8 cellular contexts compared by ENCODE assay signal in genomic region chr1:41366428-41367101, GRCh38. TPM values are rescaled to one million over a fixed set of nuclear protein-coding genes. Genes with fewer than 3 reads are reported as not detected.
DNase-seq lines count a peak whose midpoint lies in the region; ATAC-seq and TF ChIP-seq lines count a peak whose summit lies in the region.

No MANE protein-coding gene starts in this region.

- H3K4me1 Mint-ChIP-seq in activated B cell treated with CpG ODN at 0.5 μM for 24 hours: peaks cover 27% of the 10 kb centered on the region

- POLR2A ChIA-PET in activated B cell treated with CpG ODN at 0.5 μM for 24 hours (lab: Charles Lee): no interaction called here

- TF ChIP-seq CTCF in activated B cell treated with CpG ODN at 0.5 μM for 24 hours (IDR thresholded peaks at IDR 0.05): no peak

- CTCF ChIA-PET in activated B cell treated with CpG ODN at 0.5 μM for 24 hours (lab: Charles Lee): no interaction called here

- H3K9me3 Mint-ChIP-seq in activated B cell treated with CpG ODN at 0.5 μM for 24 hours: no peaks in the 10 kb centered on the region

- peaks cover 92% of the 10 kb centered on the region for H3K4me1 ChIP-seq in BLaER1
- peaks cover 42 to 69% (median 61%) of the 10 kb centered on the region in 3 donors for H3K4me1 ChIP-seq in skeletal muscle tissue (ENCODE audit: control insufficient read depth in 3 of 3, insufficient read depth in 3 of 3, low read length in 3 of 3)

- H3K9ac ChIP-seq in BLaER1 (peak overlapping the region; percentile 81), skeletal muscle tissue (ENCODE audit: low read depth in 1 of 3, low read length in 3 of 3) (peak overlapping the region in 2 of 3 donors; percentile 53 to 64)

- DNase-seq in NAMALWA (ENCODE audit: low spot score) (peak; percentile 47), activated B cell treated with CpG ODN at 0.5 μM for 24 hours (no peak), head of caudate nucleus (peak in 29 of 42 donors; percentile 31 to 78 (median 56)), HK-2 (ENCODE audit: unreplicated experiment) (no peak)

- H3K27ac ChIP-seq in BLaER1 (peak overlapping the region; percentile 86), skeletal muscle tissue (ENCODE audit: low read depth, low read length) (no peak overlapping the region)

- peaks cover 14% of the 10 kb centered on the region; the same call in 1 of the 2 replicates for H4K20me1 ChIP-seq in BLaER1

- H3K4me2 ChIP-seq in BLaER1: peak overlapping the region; percentile 97

- H3K36me3 ChIP-seq in BLaER1: peaks cover 9% of the 10 kb centered on the region; the same call in 1 of the 2 replicates
- no peaks in the 10 kb centered on the region for H3K36me3 ChIP-seq in skeletal muscle tissue (ENCODE audit: control insufficient read depth in 3 of 3, insufficient read depth in 3 of 3, low read length in 3 of 3)

- H3K4me3 Mint-ChIP-seq in activated B cell treated with CpG ODN at 0.5 μM for 24 hours: peak overlapping the region; percentile 64

- ATAC-seq in activated B cell treated with CpG ODN at 0.5 μM for 24 hours (ENCODE audit: low read depth): peak; percentile 16
- ATAC-seq in GM18909 (IDR thresholded peaks at IDR 0.05; ENCODE audit: poor library complexity, unreplicated experiment): no peak
- ATAC-seq in HG02623 (IDR thresholded peaks at IDR 0.05; ENCODE audit: unreplicated experiment): no peak

- peaks cover 51% of the 10 kb centered on the region for H3K27me3 Mint-ChIP-seq in activated B cell treated with CpG ODN at 0.5 μM for 24 hours

- H3K36me3 Mint-ChIP-seq in activated B cell treated with CpG ODN at 0.5 μM for 24 hours (ENCODE audit: low read depth): no peaks in the 10 kb centered on the region

- peak overlapping the region; percentile 73 for H3K4me3 ChIP-seq in BLaER1
- H3K4me3 ChIP-seq in skeletal muscle tissue (ENCODE audit: low read length in 3 of 3): peak overlapping the region; percentile 48 to 68 (median 60)

- intact Hi-C loops in activated B cell treated with CpG ODN at 0.5 μM for 24 hours (cut with micrococcal nuclease): loop anchor here (10.0 kb wide), 2 partner anchors 668 to 1568 kb away; no protein-coding TSS in a partner anchor
- intact Hi-C loops in head of caudate nucleus (cut with DNase I): loop anchor here (5.0 kb wide), 1 partner anchor 51 kb away; no protein-coding TSS in a partner anchor

- H3K9me3 ChIP-seq in BLaER1: no peaks in the 10 kb centered on the region
- H3K9me3 ChIP-seq in skeletal muscle tissue (ENCODE audit: control insufficient read depth in 3 of 3, low read length in 3 of 3): no peaks in the 10 kb centered on the region

- no peak overlapping the region for H3K27ac Mint-ChIP-seq in activated B cell treated with CpG ODN at 0.5 μM for 24 hours

- H3K27me3 ChIP-seq in BLaER1: peaks cover 22% of the 10 kb centered on the region
- no peaks in the 10 kb centered on the region for H3K27me3 ChIP-seq in skeletal muscle tissue (ENCODE audit: control insufficient read depth in 3 of 3, insufficient read depth in 3 of 3, low read length in 3 of 3)

RNA-seq across cellular contexts. Expression of gene FOXO6, which starts 5.3 kb away (rescaled TPM):
- 0.12 and 0.55 TPM in 2 replicates for total RNA-seq in activated B cell treated with CpG ODN at 0.5 μM for 24 hours
- 2.6 TPM for total RNA-seq in skeletal muscle tissue

Comparison
In these comparisons a context has a peak if more than half of its experiments do, and no peak if none do; other contexts are left out.
1. DNase-seq: peak in NAMALWA (single experiment) and head of caudate nucleus (29 of 42); none in activated B cell treated with CpG ODN at 0.5 μM for 24 hours (single experiment) and HK-2 (single experiment).